In genomic region chr2:17593841-17594482, GRCh38 we compare ENCODE assay signal across 24 cellular contexts. TPM values are rescaled to one million over a fixed set of nuclear protein-coding genes. Genes with fewer than 3 reads are reported as not detected.
A peak's percentile ranks its signal among the peaks of the same experiment; 100 is the strongest.
DNase-seq lines count a peak whose midpoint lies in the region; ATAC-seq and TF ChIP-seq lines count a peak whose summit lies in the region.
"Had no signal": no experiment of that assay in that cellular context is flagged by ENCODE, and none has a peak within 500 bp of the region (broad histone marks: within the 10 kb centered on the region; RNA-seq: fewer than 3 reads in every experiment).

No MANE protein-coding gene starts in this region.

- no peaks in the 10 kb centered on the region for H3K9me1 ChIP-seq in IMR-90 (ENCODE audit: insufficient read depth, low read length)

- H2AK5ac ChIP-seq in IMR-90 (ENCODE audit: low read depth, low read length): no peak overlapping the region

- H3K27me3 Mint-ChIP-seq in osteocyte (ENCODE audit: unreplicated experiment): no peaks in the 10 kb centered on the region
- peaks cover 9% of the 10 kb centered on the region for H3K27me3 Mint-ChIP-seq in activated CD4-positive, alpha-beta T cell treated with anti-CD3 and anti-CD28 coated beads for 36 hours

- ATAC-seq in IMR-90 (ENCODE audit: low read depth): peak; percentile 45
- ATAC-seq in activated CD4-positive, alpha-beta T cell treated with anti-CD3 and anti-CD28 coated beads for 36 hours: no peak
- ATAC-seq: GM12878 had no signal

- no peaks in the 10 kb centered on the region for H3K79me1 ChIP-seq in IMR-90 (ENCODE audit: low read depth in 1 of 2, low read length in 2 of 2)

- H3K14ac ChIP-seq in IMR-90 (replicated peaks; ENCODE audit: low read depth, low read length): no peak overlapping the region

- no peak overlapping the region for H2BK20ac ChIP-seq in IMR-90 (ENCODE audit: low read depth, low read length)

- in situ Hi-C loops in IMR-90 (cut with MboI; ENCODE audit: low sequenced_read_pairs): no loop called here

- no peak overlapping the region for H3K4ac ChIP-seq in IMR-90 (ENCODE audit: low read depth, low read length)

- 14% methylated on average over 1 of the region's 6 CpGs; no CpG with 5 or more reads in 1 of the 2 experiments for WGBS in IMR-90 (ENCODE audit: extremely low coverage in 2 of 2, insufficient read length in 1 of 2), 2 experiments
- WGBS in smooth muscle cell (ENCODE audit: low lambda C conversion rate): 75% methylated on average over 6 of the region's 6 CpGs

- POLR2A ChIA-PET in IMR-90 (lab: Charles Lee; ENCODE audit: unreplicated experiment): no interaction called here
- POLR2A ChIA-PET in activated CD4-positive, alpha-beta T cell treated with anti-CD3 and anti-CD28 coated beads for 36 hours (lab: Charles Lee): no interaction called here

- no peak for TF ChIP-seq RAD21 in IMR-90 (IDR thresholded peaks at IDR 0.05; ENCODE audit: low read length)

- no TSS peak for BruUV-seq in IMR-90 (replicated peaks; lab: Mats Ljungman, UMichigan)

- H3K4me1 Mint-ChIP-seq in osteocyte (ENCODE audit: unreplicated experiment): no peaks in the 10 kb centered on the region
- H3K4me1 Mint-ChIP-seq in activated CD4-positive, alpha-beta T cell treated with anti-CD3 and anti-CD28 coated beads for 36 hours: no peaks in the 10 kb centered on the region
- H3K4me1 Mint-ChIP-seq: CD4-positive, alpha-beta memory T cell; naive B cell had no signal

- H2BK120ac ChIP-seq in IMR-90 (ENCODE audit: low read depth, low read length): no peak overlapping the region

- intact Hi-C loops in IMR-90 (cut with micrococcal nuclease): no loop called here
- intact Hi-C loops in activated CD4-positive, alpha-beta T cell treated with anti-CD3 and anti-CD28 coated beads for 36 hours (cut with DNase I, micrococcal nuclease): no loop called here

- no peaks in the 10 kb centered on the region for H3K9me3 Mint-ChIP-seq in osteocyte (ENCODE audit: unreplicated experiment)
- no peaks in the 10 kb centered on the region for H3K9me3 Mint-ChIP-seq in activated CD4-positive, alpha-beta T cell treated with anti-CD3 and anti-CD28 coated beads for 36 hours (ENCODE audit: low read depth)
- H3K9me3 Mint-ChIP-seq: CD4-positive, alpha-beta memory T cell; naive B cell had no signal

- H3K4me3 ChIP-seq in IMR-90 (ENCODE audit: insufficient read depth, low read depth, low read length) (no peak overlapping the region), fibroblast of the aortic adventitia (ENCODE audit: low read depth, low read length) (no peak overlapping the region), smooth muscle cell (no peak overlapping the region)
- H3K4me3 ChIP-seq: adrenal gland, GM12878, MG63, sigmoid colon had no signal

- no peaks in the 10 kb centered on the region for H3K79me2 ChIP-seq in smooth muscle cell (ENCODE audit: low read depth)
- H3K79me2 ChIP-seq: parathyroid adenoma had no signal

- H4K91ac ChIP-seq in IMR-90 (ENCODE audit: insufficient read depth, low read depth, low read length): no peak overlapping the region

- TF ChIP-seq CTCF in IMR-90 (conservative IDR thresholded peaks at IDR 0.05; ENCODE audit: low read depth, low read length) (no peak), fibroblast of the aortic adventitia (IDR thresholded peaks at IDR 0.05; ENCODE audit: insufficient read depth, low read length) (no peak), smooth muscle cell (IDR thresholded peaks at IDR 0.05; ENCODE audit: borderline replicate concordance, insufficient read depth, poor library complexity, severe bottlenecking) (no peak), osteocyte (IDR thresholded peaks at IDR 0.05) (no peak)

- H3K36me3 ChIP-seq in IMR-90 (ENCODE audit: control insufficient read depth, insufficient read depth, low read length) (no peaks in the 10 kb centered on the region), smooth muscle cell (ENCODE audit: low read depth) (no peaks in the 10 kb centered on the region)
- H3K36me3 ChIP-seq: adrenal gland, MG63, sigmoid colon had no signal

- no peak overlapping the region for H3K4me3 Mint-ChIP-seq in osteocyte (ENCODE audit: unreplicated experiment)
- H3K4me3 Mint-ChIP-seq in activated CD4-positive, alpha-beta T cell treated with anti-CD3 and anti-CD28 coated beads for 36 hours: no peak overlapping the region
- H3K4me3 Mint-ChIP-seq: CD4-positive, alpha-beta memory T cell; naive B cell had no signal

- H3K56ac ChIP-seq in IMR-90 (ENCODE audit: extremely low read depth, insufficient read depth, low read length): no peak overlapping the region

- H3K9ac ChIP-seq in IMR-90 (ENCODE audit: low read depth, low read length) (no peak overlapping the region), smooth muscle cell (ENCODE audit: low read depth) (no peak overlapping the region)
- H3K9ac ChIP-seq: parathyroid adenoma had no signal

- H3K27ac Mint-ChIP-seq in osteocyte (ENCODE audit: unreplicated experiment): no peak overlapping the region
- H3K27ac Mint-ChIP-seq in activated CD4-positive, alpha-beta T cell treated with anti-CD3 and anti-CD28 coated beads for 36 hours: no peak overlapping the region
- H3K27ac Mint-ChIP-seq: CD4-positive, alpha-beta memory T cell; naive B cell had no signal

- dilution Hi-C loops in IMR-90 (cut with HindIII; ENCODE audit: low sequenced_read_pairs, unreplicated experiment): no loop called here

- CTCF ChIA-PET in IMR-90 (lab: Yijun Ruan, JAX): no interaction called here
- CTCF ChIA-PET in activated CD4-positive, alpha-beta T cell treated with anti-CD3 and anti-CD28 coated beads for 36 hours (lab: Charles Lee): no interaction called here

- no peak overlapping the region for H4K5ac ChIP-seq in IMR-90 (ENCODE audit: low read depth, low read length)

- H3F3A ChIP-seq in smooth muscle cell (ENCODE audit: low read depth): peaks cover 3% of the 10 kb centered on the region

- no peak overlapping the region for H3K23ac ChIP-seq in IMR-90 (ENCODE audit: low read depth, low read length)

- H2AK9ac ChIP-seq in IMR-90 (replicated peaks; ENCODE audit: low read depth, low read length, poor library complexity): no peak overlapping the region

- H4K20me1 ChIP-seq in IMR-90 (ENCODE audit: insufficient read depth, low read length) (no peaks in the 10 kb centered on the region), smooth muscle cell (ENCODE audit: low read depth) (no peaks in the 10 kb centered on the region)

- H3K4me2 ChIP-seq in IMR-90 (ENCODE audit: low read depth, low read length) (no peak overlapping the region), smooth muscle cell (no peak overlapping the region)

- no peak overlapping the region; the same call in 2 of the 3 replicates for H2BK15ac ChIP-seq in IMR-90 (ENCODE audit: low read depth, low read length)

- no peak for TF ChIP-seq POLR2A in IMR-90 (IDR thresholded peaks at IDR 0.05; ENCODE audit: low read depth, low read length)

- no peaks in the 10 kb centered on the region for H3K9me3 ChIP-seq in IMR-90 (ENCODE audit: control insufficient read depth, insufficient read depth, low read length)
- no peaks in the 10 kb centered on the region for H3K9me3 ChIP-seq in smooth muscle cell (replicated peaks; ENCODE audit: low read depth)
- H3K9me3 ChIP-seq: adrenal gland, MG63, sigmoid colon had no signal

- DNase-seq in IMR-90: peak; percentile 36
- DNase-seq in fibroblast of the aortic adventitia (ENCODE audit: low read depth): peak; percentile 58
- DNase-seq in smooth muscle cell (lab: John Stamatoyannopoulos, UW; ENCODE audit: unreplicated experiment): no peak
- no peak for DNase-seq in osteocyte (ENCODE audit: extremely low spot score, unreplicated experiment)
- no peak for DNase-seq in cerebellum (ENCODE audit: low spot score)
- DNase-seq in activated CD4-positive, alpha-beta T cell treated with anti-CD3 and anti-CD28 coated beads for 36 hours: no peak
- DNase-seq: activated CD4-positive, alpha-beta T cell treated with anti-CD3 and anti-CD28 coated beads, Interleukin-2, amount 50 U/mL, for 1 hour; activated CD8-positive, alpha-beta memory T cell treated with anti-CD3 and anti-CD28 coated beads, Interleukin-2, amount 50 U/mL, for 48 hours; activated effector memory CD4-positive, alpha-beta T cell treated with anti-CD3 and anti-CD28 coated beads, Interleukin-2, amount 50 U/mL, for 16 hours; adrenal gland; CD4-positive, alpha-beta memory T cell; central memory CD4-positive, alpha-beta T cell; DMS79; effector CD8-positive, alpha-beta T cell; GOT3; MG63; naive B cell; NCI-H1417 treated with DMSO at 0.1 percent for 48 hours; NCI-H524; SHP77; sigmoid colon had no signal

- H2AFZ ChIP-seq in IMR-90 (replicated peaks; ENCODE audit: low read length, poor library complexity) (no peak overlapping the region), smooth muscle cell (ENCODE audit: low read depth) (no peak overlapping the region)
- H2AFZ ChIP-seq: parathyroid adenoma had no signal

- H4K8ac ChIP-seq in IMR-90 (ENCODE audit: low read depth in 2 of 2, low read length in 2 of 2): no peak overlapping the region

- H3K18ac ChIP-seq in IMR-90 (ENCODE audit: low read depth, low read length): no peak overlapping the region

- no peak overlapping the region for H3K27ac ChIP-seq in IMR-90 (ENCODE audit: insufficient read depth, low read length)
- H3K27ac ChIP-seq in angular gyrus (ENCODE audit: low read depth, low read length): peak overlapping the region; percentile 37
- H3K27ac ChIP-seq in smooth muscle cell (ENCODE audit: low read depth): peak overlapping the region; percentile 61
- H3K27ac ChIP-seq: parathyroid adenoma had no signal

- no peaks in the 10 kb centered on the region for H3K27me3 ChIP-seq in IMR-90 (ENCODE audit: control insufficient read depth, insufficient read depth, low read length)
- H3K27me3 ChIP-seq in smooth muscle cell (ENCODE audit: low read depth): no peaks in the 10 kb centered on the region
- H3K27me3 ChIP-seq: adrenal gland, MG63, sigmoid colon had no signal

- H3K4me1 ChIP-seq in IMR-90 (ENCODE audit: control insufficient read depth, insufficient read depth, low read length) (peaks cover 5% of the 10 kb centered on the region; the same call in 1 of the 2 replicates), smooth muscle cell (ENCODE audit: low read depth) (peaks cover 4% of the 10 kb centered on the region)
- H3K4me1 ChIP-seq: adrenal gland had no signal

- no peaks in the 10 kb centered on the region for H3K36me3 Mint-ChIP-seq in osteocyte (ENCODE audit: unreplicated experiment)
- no peaks in the 10 kb centered on the region for H3K36me3 Mint-ChIP-seq in activated CD4-positive, alpha-beta T cell treated with anti-CD3 and anti-CD28 coated beads for 36 hours (ENCODE audit: low read depth)
- H3K36me3 Mint-ChIP-seq: CD4-positive, alpha-beta memory T cell; naive B cell had no signal

- no peak overlapping the region for H2BK5ac ChIP-seq in IMR-90 (ENCODE audit: low read depth, low read length, poor library complexity, severe bottlenecking)

RNA-seq across cellular contexts. Expression of gene VSNL1, which starts 53.5 kb away (rescaled TPM):
- 0.28 and 0.36 TPM in 2 replicates for total RNA-seq in IMR-90 (2012; rRNA removed)
- polyA plus RNA-seq in IMR-90 (2012; rRNA removed): 0.24 and 0.32 TPM in 2 replicates
- polyA plus RNA-seq in IMR-90 (2012; cell fraction: cytosol; rRNA removed): 0.05 and 0.16 TPM in 2 replicates
- 0.08 TPM in 1 of 2 replicates, not detected in the other for polyA plus RNA-seq in IMR-90 (2012; cell fraction: nucleus; rRNA removed; ENCODE audit: low replicate concordance)
- 0.90 and 3.7 TPM in 2 replicates for total RNA-seq in fibroblast of the aortic adventitia (ENCODE audit: low replicate concordance)
- total RNA-seq in smooth muscle cell: 0.99 and 2.8 TPM in 2 replicates
- 4.5 and 5.2 TPM in 2 replicates for polyA plus RNA-seq in smooth muscle cell
- total RNA-seq in osteocyte: not detected in 2 replicates
- 14.0 TPM for total RNA-seq in cerebellum
- total RNA-seq in activated CD4-positive, alpha-beta T cell treated with anti-CD3 and anti-CD28 coated beads for 36 hours: not detected
- total RNA-seq: CD4-positive, alpha-beta memory T cell had no signal
- polyA plus RNA-seq: CD4-positive, alpha-beta memory T cell had no signal

Comparison
In these comparisons a context has a peak if more than half of its experiments do, and no peak if none do; other contexts are left out.
1. DNase-seq: peak in IMR-90 (single experiment) and fibroblast of the aortic adventitia (single experiment); none in smooth muscle cell (single experiment), osteocyte (single experiment), cerebellum (single experiment) and activated CD4-positive, alpha-beta T cell treated with anti-CD3 and anti-CD28 coated beads for 36 hours (single experiment).